Comparison of ENCODE assay signal across 20 cellular contexts in the genomic region with DNA sequence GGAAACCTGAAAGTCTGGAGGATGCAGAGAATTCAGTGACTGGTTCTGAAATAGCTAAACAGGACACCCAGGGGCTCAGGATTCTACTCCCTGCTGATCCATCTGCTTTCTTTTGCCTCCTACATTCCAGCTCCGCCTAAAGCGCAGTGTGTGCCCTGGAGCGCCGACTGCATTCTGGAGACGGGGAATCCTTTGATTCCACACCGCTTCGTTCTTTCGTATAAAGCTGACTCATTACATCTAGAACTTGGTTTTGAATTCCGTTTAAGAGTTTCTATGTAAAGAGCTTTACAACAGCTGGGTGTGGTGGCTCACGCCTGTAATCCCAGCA.
DNase-seq lines count a peak whose midpoint lies in the region; ATAC-seq, FAIRE-seq and TF ChIP-seq lines count a peak whose summit lies in the region.
"Had no signal": no experiment of that assay in that cellular context is flagged by ENCODE, and none has a peak within 500 bp of the region (broad histone marks: within the 10 kb centered on the region; RNA-seq: fewer than 3 reads in every experiment).

No MANE protein-coding gene starts in this region.

- H3K27ac ChIP-seq in HepG2 (ENCODE audit: extremely low read length, insufficient read depth, low read length) (no peak overlapping the region), right lobe of liver (no peak overlapping the region)

- H3K27ac Mint-ChIP-seq in chondrocyte (ENCODE audit: unreplicated experiment): peak overlapping the region; percentile 74
- H3K27ac Mint-ChIP-seq in nephron: peak overlapping the region in 2 of 3 experiments; percentile 31 to 78
- H3K27ac Mint-ChIP-seq: B cell, CD14-positive monocyte had no signal

- no peak overlapping the region for H3K4me2 ChIP-seq in HepG2 (ENCODE audit: low read depth, low read length)

- no peak overlapping the region for H3K4me3 Mint-ChIP-seq in chondrocyte (ENCODE audit: unreplicated experiment)
- no peak overlapping the region for H3K4me3 Mint-ChIP-seq in nephron
- H3K4me3 Mint-ChIP-seq: CD14-positive monocyte, HFFc6 had no signal

- TF ChIP-seq RAD21 in HepG2 (CRISPR knock-in tag; IDR thresholded peaks at IDR 0.05): no peak

- no peak for ATAC-seq in HepG2
- no peak for ATAC-seq in right lobe of liver
- ATAC-seq in HG02678 (IDR thresholded peaks at IDR 0.05; ENCODE audit: unreplicated experiment): no peak
- ATAC-seq in GM18873 (IDR thresholded peaks at IDR 0.05; ENCODE audit: low FRiP score, unreplicated experiment): no peak
- ATAC-seq: K562 had no signal

- H3K9ac ChIP-seq in HepG2 (ENCODE audit: insufficient read depth, low read depth, low read length): no peak overlapping the region

- DNase-seq in HepG2 (ENCODE audit: low spot score) (no peak), right lobe of liver (no peak), chondrocyte (ENCODE audit: low spot score) (no peak), smooth muscle cell of the brain vasculature (ENCODE audit: low read depth, low spot score) (peak; percentile 74), NCI-H524 (lab: John Stamatoyannopoulos, UW) (no peak)
- DNase-seq: DMS79, H9, HFFc6, NCI-H1105, NCI-H2081, NCI-H2171, NCI-H345, NCI-H524 treated with DMSO at 0.1 percent for 48 hours, SHP77 had no signal

- H3K36me3 ChIP-seq in HepG2 (replicated peaks in 1 of 2; ENCODE audit: control insufficient read depth in 1 of 2, insufficient read depth in 2 of 2, low read length in 2 of 2) (peaks cover 38 to 65% of the 10 kb centered on the region in 2 experiments), right lobe of liver (no peaks in the 10 kb centered on the region)

- no peak overlapping the region for H2AFZ ChIP-seq in HepG2 (ENCODE audit: low read length)

- H3K79me2 ChIP-seq in HepG2 (ENCODE audit: insufficient read depth, low read length): no peaks in the 10 kb centered on the region

- H3K27me3 ChIP-seq in HepG2 (ENCODE audit: control insufficient read depth in 1 of 2, insufficient read depth in 2 of 2, low read length in 2 of 2) (no peaks in the 10 kb centered on the region), right lobe of liver (no peaks in the 10 kb centered on the region)

- no peak for TF ChIP-seq CTCF in HepG2 (CRISPR knock-in tag; IDR thresholded peaks at IDR 0.05)
- TF ChIP-seq CTCF in right lobe of liver (IDR thresholded peaks at IDR 0.05): no peak
- no peak for TF ChIP-seq CTCF in chondrocyte (IDR thresholded peaks at IDR 0.05)
- TF ChIP-seq CTCF in nephron (IDR thresholded peaks at IDR 0.05; ENCODE audit: unreplicated experiment in 3 of 3): no peak

- TF ChIP-seq POLR2A in HepG2 (IDR thresholded peaks at IDR 0.05; ENCODE audit: insufficient read depth in 1 of 2, low read depth in 2 of 2, low read length in 2 of 2): no peak
- no peak for TF ChIP-seq POLR2A in right lobe of liver (IDR thresholded peaks at IDR 0.05)

- H3K4me1 Mint-ChIP-seq in chondrocyte (ENCODE audit: low read depth) (peaks cover 32% of the 10 kb centered on the region), nephron (peaks cover 26% of the 10 kb centered on the region)

- H3K36me3 Mint-ChIP-seq in chondrocyte (ENCODE audit: low read depth) (peaks cover 48% of the 10 kb centered on the region), nephron (ENCODE audit: low read depth) (peaks cover 77% of the 10 kb centered on the region)

- WGBS in HepG2 (ENCODE audit: low lambda C conversion rate): 96% methylated on average over 10 of the region's 10 CpGs
- WGBS in right lobe of liver (ENCODE audit: insufficient coverage, low coverage, low lambda C conversion rate, missing lambda C conversion rate): 95% methylated on average over 10 of the region's 10 CpGs

- intact Hi-C loops in HepG2 (cut with micrococcal nuclease; ENCODE audit: unreplicated experiment): no loop called here
- intact Hi-C loops in right lobe of liver (cut with DNase I): no loop called here

- H3K9me3 ChIP-seq in HepG2 (ENCODE audit: low read length) (no peaks in the 10 kb centered on the region), right lobe of liver (no peaks in the 10 kb centered on the region)

- H3K4me1 ChIP-seq in HepG2 (ENCODE audit: insufficient read depth, low read length): no peaks in the 10 kb centered on the region
- no peaks in the 10 kb centered on the region for H3K4me1 ChIP-seq in right lobe of liver

- H3K27me3 Mint-ChIP-seq in chondrocyte (ENCODE audit: low read depth): no peaks in the 10 kb centered on the region
- H3K27me3 Mint-ChIP-seq in nephron (ENCODE audit: low read depth): no peaks in the 10 kb centered on the region
- H3K27me3 Mint-ChIP-seq: B cell had no signal

- POLR2A ChIA-PET in HepG2 (lab: Yijun Ruan, JAX): no interaction called here

- H3K9me3 Mint-ChIP-seq in chondrocyte (ENCODE audit: low read depth) (no peaks in the 10 kb centered on the region), nephron (no peaks in the 10 kb centered on the region)
- H3K9me3 Mint-ChIP-seq: CD14-positive monocyte, H9, HFFc6 had no signal

- no TSS peak for BruUV-seq in HepG2 (replicated peaks; lab: Mats Ljungman, UMichigan)

- in situ Hi-C loops in HepG2 (cut with HindIII; ENCODE audit: extremely low pct_ligation_motif_present, low pct_unique_long_range_greater_than_20kb): no loop called here

- H3K4me3 ChIP-seq in HepG2 (replicated peaks in 1 of 3; ENCODE audit: insufficient read depth in 1 of 3, low read depth in 2 of 3, low read length in 3 of 3) (no peak overlapping the region), right lobe of liver (no peak overlapping the region)
- H3K4me3 ChIP-seq: K562 had no signal

- TF ChIP-seq EP300 in HepG2 (IDR thresholded peaks at IDR 0.05; ENCODE audit: low read depth in 2 of 2, low read length in 2 of 2): no peak
- TF ChIP-seq EP300 in HepG2 (CRISPR knock-in tag; IDR thresholded peaks at IDR 0.05; ENCODE audit: borderline replicate concordance): no peak

- 0 out of 2 replicates have a peak, but pooled peaks cover 3% of the 10 kb centered on the region for H4K20me1 ChIP-seq in HepG2 (ENCODE audit: insufficient read depth, low read length)

- CTCF ChIA-PET in HepG2 (lab: Yijun Ruan, JAX; ENCODE audit: low intra/inter-chr PET ratio, low total read pairs): no interaction called here

- no peak for FAIRE-seq in HepG2 (lab: Jason Lieb, UNC)
- FAIRE-seq: K562 had no signal

TF ChIP-seq in HepG2, 621 proteins besides CTCF, POLR2A, EP300 and RAD21:
- TF ChIP-seq, protein P1, sequence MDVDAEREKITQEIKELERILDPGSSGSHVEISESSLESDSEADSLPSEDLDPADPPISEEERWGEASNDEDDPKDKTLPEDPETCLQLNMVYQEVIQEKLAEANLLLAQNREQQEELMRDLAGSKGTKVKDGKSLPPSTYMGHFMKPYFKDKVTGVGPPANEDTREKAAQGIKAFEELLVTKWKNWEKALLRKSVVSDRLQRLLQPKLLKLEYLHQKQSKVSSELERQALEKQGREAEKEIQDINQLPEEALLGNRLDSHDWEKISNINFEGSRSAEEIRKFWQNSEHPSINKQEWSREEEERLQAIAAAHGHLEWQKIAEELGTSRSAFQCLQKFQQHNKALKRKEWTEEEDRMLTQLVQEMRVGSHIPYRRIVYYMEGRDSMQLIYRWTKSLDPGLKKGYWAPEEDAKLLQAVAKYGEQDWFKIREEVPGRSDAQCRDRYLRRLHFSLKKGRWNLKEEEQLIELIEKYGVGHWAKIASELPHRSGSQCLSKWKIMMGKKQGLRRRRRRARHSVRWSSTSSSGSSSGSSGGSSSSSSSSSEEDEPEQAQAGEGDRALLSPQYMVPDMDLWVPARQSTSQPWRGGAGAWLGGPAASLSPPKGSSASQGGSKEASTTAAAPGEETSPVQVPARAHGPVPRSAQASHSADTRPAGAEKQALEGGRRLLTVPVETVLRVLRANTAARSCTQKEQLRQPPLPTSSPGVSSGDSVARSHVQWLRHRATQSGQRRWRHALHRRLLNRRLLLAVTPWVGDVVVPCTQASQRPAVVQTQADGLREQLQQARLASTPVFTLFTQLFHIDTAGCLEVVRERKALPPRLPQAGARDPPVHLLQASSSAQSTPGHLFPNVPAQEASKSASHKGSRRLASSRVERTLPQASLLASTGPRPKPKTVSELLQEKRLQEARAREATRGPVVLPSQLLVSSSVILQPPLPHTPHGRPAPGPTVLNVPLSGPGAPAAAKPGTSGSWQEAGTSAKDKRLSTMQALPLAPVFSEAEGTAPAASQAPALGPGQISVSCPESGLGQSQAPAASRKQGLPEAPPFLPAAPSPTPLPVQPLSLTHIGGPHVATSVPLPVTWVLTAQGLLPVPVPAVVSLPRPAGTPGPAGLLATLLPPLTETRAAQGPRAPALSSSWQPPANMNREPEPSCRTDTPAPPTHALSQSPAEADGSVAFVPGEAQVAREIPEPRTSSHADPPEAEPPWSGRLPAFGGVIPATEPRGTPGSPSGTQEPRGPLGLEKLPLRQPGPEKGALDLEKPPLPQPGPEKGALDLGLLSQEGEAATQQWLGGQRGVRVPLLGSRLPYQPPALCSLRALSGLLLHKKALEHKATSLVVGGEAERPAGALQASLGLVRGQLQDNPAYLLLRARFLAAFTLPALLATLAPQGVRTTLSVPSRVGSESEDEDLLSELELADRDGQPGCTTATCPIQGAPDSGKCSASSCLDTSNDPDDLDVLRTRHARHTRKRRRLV (CRISPR knock-in tag; IDR thresholded peaks at IDR 0.05): no peak
- TF ChIP-seq ZNF10 (CRISPR knock-in tag; IDR thresholded peaks at IDR 0.05; ENCODE audit: borderline replicate concordance, low read depth) (no peak), HNRNPL (IDR thresholded peaks at IDR 0.05; ENCODE audit: low read depth, low read length) (no peak), POLR2G (IDR thresholded peaks at IDR 0.05; ENCODE audit: low read depth, low read length) (peak; percentile 23; the same call in 1 of the 2 replicates), SP5 (CRISPR knock-in tag; IDR thresholded peaks at IDR 0.05; ENCODE audit: borderline replicate concordance, low read depth) (no peak)
